In the genomic region with DNA sequence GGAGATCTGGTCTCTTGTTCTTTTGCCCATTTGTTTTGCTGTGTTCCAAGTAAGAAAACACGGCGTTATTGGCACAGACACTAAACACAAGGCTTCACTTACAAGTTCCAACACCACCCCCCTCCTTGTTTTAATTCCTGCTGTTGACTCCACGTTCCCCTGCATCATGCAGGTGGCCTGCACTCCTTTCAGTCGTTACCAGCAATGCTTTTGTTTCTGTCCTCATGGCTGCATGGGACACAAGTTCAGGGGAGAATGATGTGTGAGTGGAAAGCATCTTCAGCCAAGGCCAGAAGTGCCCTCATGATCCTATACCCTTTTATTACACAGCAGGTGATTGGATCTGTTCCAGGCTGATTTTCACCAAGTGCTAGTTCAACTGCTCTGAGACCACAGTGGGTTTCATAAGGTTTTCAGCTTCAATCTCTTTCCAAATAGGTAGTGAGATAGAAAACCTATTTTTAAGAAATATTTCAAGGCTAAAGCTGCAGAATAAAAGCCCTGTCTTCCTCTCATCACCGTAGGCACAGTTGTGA, we compare ENCODE assay signal across 18 cellular contexts.
"Had no signal": no experiment of that assay in that cellular context is flagged by ENCODE, and none has a peak within 500 bp of the region (broad histone marks: within the 10 kb centered on the region; RNA-seq: fewer than 3 reads in every experiment).

No MANE protein-coding gene starts in this region.

- H3K4me3 ChIP-seq: adrenal gland, body of pancreas, left lung, psoas muscle, suprapubic skin, upper lobe of left lung had no signal

- H3K27ac ChIP-seq: adrenal gland, body of pancreas, left lung, psoas muscle, suprapubic skin, upper lobe of left lung had no signal

- H3K27me3 ChIP-seq: adrenal gland, body of pancreas, left lung, suprapubic skin, upper lobe of left lung had no signal

- H3K4me1 ChIP-seq: adrenal gland, body of pancreas, left lung, psoas muscle, suprapubic skin had no signal

- H3K36me3 ChIP-seq: adrenal gland, left lung, suprapubic skin, upper lobe of left lung had no signal

- DNase-seq: activated B cell treated with CpG ODN at 0.5 μM for 24 hours; activated CD4-positive, alpha-beta T cell treated with anti-CD3 and anti-CD28 coated beads, Interleukin-2, amount 50 U/mL, for 1 hour; activated naive CD4-positive, alpha-beta T cell treated with anti-CD3 and anti-CD28 coated beads for 36 hours; activated T-cell treated with anti-CD3 and anti-CD28 coated beads for 4 hours; adrenal gland; body of pancreas; cerebellar nuclear complex; foreskin fibroblast; left lung; mesenchymal stem cell; psoas muscle; stimulated activated CD4-positive, alpha-beta T cell treated with anti-CD3 and anti-CD28 coated beads, Interleukin-12 subunit alpha, Interleukin-12 subunit beta, amount 100 ng/mL, for 4 hours; stimulated activated naive CD4-positive, alpha-beta T cell treated with Interleukin-2 at 50 U/mL for 16 hours; T-helper 2 cell; upper lobe of left lung had no signal

- ATAC-seq: activated T-helper 17 cell treated with anti-CD3 and anti-CD28 coated beads, Interleukin-2, amount 50 U/mL, for 72 hours; esophagus mucosa; left lung; psoas muscle had no signal

- H3K9me3 ChIP-seq: adrenal gland, body of pancreas, psoas muscle, suprapubic skin, upper lobe of left lung had no signal
